In the genomic region with DNA sequence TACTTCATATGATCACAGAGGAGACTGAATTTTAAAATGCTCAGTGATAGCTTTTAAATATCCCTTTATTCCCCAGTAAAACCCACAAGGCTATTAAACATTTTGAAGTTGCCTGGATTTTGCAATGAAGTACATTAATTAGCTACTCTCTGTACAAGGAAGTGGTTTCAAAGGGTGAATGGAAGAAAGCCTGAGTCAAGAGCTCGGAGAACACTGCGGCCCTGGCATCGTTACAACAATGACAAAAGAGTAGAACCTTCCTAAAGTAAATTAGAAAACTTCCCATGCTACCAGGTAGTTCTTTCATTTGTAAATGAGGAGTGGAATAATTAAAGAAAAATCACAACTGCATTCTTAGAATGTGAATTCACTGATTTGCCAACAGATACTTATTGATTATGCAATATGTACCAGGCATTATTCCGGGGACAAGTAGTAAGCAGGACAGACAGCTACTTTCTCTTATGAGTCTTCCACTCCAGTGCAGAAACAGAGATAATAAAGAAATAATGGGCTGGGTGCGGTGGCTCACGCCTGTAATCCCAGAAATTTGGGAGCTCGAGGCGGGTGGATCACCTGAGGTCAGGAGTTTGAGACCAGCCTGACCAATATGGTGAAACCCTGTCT, we compare ENCODE assay signal across 21 cellular contexts.
A peak's percentile ranks its signal among the peaks of the same experiment; 100 is the strongest.
DNase-seq lines count a peak whose midpoint lies in the region; ATAC-seq and TF ChIP-seq lines count a peak whose summit lies in the region.
"Had no signal": no experiment of that assay in that cellular context is flagged by ENCODE, and none has a peak within 500 bp of the region (broad histone marks: within the 10 kb centered on the region; RNA-seq: fewer than 3 reads in every experiment).

No MANE protein-coding gene starts in this region.

- peak; percentile 1 for DNase-seq in DMS79 (lab: John Stamatoyannopoulos, UW)
- peak; percentile 68 to 92 for DNase-seq in NOMO-1 (lab: John Stamatoyannopoulos, UW; ENCODE audit: unreplicated experiment in 2 of 2)
- DNase-seq in breast epithelium (ENCODE audit: low spot score in 2 of 2) = peak; percentile 62 to 72
- peak; percentile 59 for DNase-seq in lung (ENCODE audit: low spot score)
- no peak for DNase-seq in islet precursor cell
- no peak for DNase-seq in activated naive CD8-positive, alpha-beta T cell treated with anti-CD3 and anti-CD28 coated beads for 36 hours
- DNase-seq in NCI-H2029 treated with DMSO at 0.1 percent for 48 hours (lab: John Stamatoyannopoulos, UW) = no peak
- no peak for DNase-seq in activated naive CD4-positive, alpha-beta T cell (lab: John Stamatoyannopoulos, UW)
- DNase-seq: activated CD4-positive, CD25-positive, alpha-beta regulatory T cell; activated CD8-positive, alpha-beta T cell treated with anti-CD3 and anti-CD28 coated beads for 36 hours; activated T-cell treated with anti-CD3 and anti-CD28 coated beads, Interleukin-2, amount 50 U/mL, for 4 hours; brain microvascular endothelial cell; CD8-positive, alpha-beta T cell; HFFc6; left colon; NCI-H1436; NCI-H526 treated with DMSO at 0.1 percent for 48 hours had no signal

- no peak overlapping the region for H3K4me3 ChIP-seq in breast epithelium
- H3K4me3 ChIP-seq in lung = no peak overlapping the region
- H3K4me3 ChIP-seq: SJSA1 had no signal

- 56 to 57% methylated on average over 8 of the region's 8 CpGs for WGBS in lung, 2 donors

- no peak for TF ChIP-seq CTCF in breast epithelium (IDR thresholded peaks at IDR 0.05)
- no peak for TF ChIP-seq CTCF in lung (IDR thresholded peaks at IDR 0.05; ENCODE audit: control extremely low read depth, extremely low read depth)

- no peak for TF ChIP-seq POLR2A in breast epithelium (IDR thresholded peaks at IDR 0.05)

- H3K27me3 Mint-ChIP-seq in activated naive CD8-positive, alpha-beta T cell treated with anti-CD3 and anti-CD28 coated beads for 36 hours = peaks cover 7% of the 10 kb centered on the region
- H3K27me3 Mint-ChIP-seq: dendritic cell treated with granulocyte-macrophage colony-stimulating factor and Interleukin-4, amounts not matched to agents 40 ng/mL and 50 ng/mL, for 4 days had no signal

- H3K36me3 ChIP-seq in breast epithelium (no peaks in the 10 kb centered on the region), lung (ENCODE audit: control insufficient read depth in 2 of 2, insufficient read depth in 2 of 2, low read length in 2 of 2) (no peaks in the 10 kb centered on the region)
- H3K36me3 ChIP-seq: brain microvascular endothelial cell, SJSA1 had no signal

- H3K4me3 Mint-ChIP-seq in activated naive CD8-positive, alpha-beta T cell treated with anti-CD3 and anti-CD28 coated beads for 36 hours = no peak overlapping the region
- H3K4me3 Mint-ChIP-seq: activated CD8-positive, alpha-beta T cell treated with anti-CD3 and anti-CD28 coated beads for 36 hours; activated T-cell treated with anti-CD3 and anti-CD28 coated beads, Interleukin-2, amount 50 U/mL, for 4 hours; CD8-positive, alpha-beta T cell; dendritic cell treated with granulocyte-macrophage colony-stimulating factor and Interleukin-4, amounts not matched to agents 40 ng/mL and 50 ng/mL, for 4 days; HFFc6; T-helper 2 cell treated with Interferon-gamma antibody and Interleukin-4, amounts not matched to agents 5 μg/mL and 100 μg/mL, for 36 hours had no signal

- H3K27ac ChIP-seq in breast epithelium = peak overlapping the region; percentile 52 to 58
- no peak overlapping the region for H3K27ac ChIP-seq in lung (ENCODE audit: low read depth in 1 of 2, low read length in 1 of 2)
- H3K27ac ChIP-seq: brain microvascular endothelial cell, SJSA1 had no signal

- H3K9me3 ChIP-seq in breast epithelium = no peaks in the 10 kb centered on the region
- peaks cover 0 to 1% of the 10 kb centered on the region in 2 donors for H3K9me3 ChIP-seq in lung (ENCODE audit: control insufficient read depth in 2 of 2, insufficient read depth in 1 of 2, low read length in 1 of 2)
- H3K9me3 ChIP-seq: SJSA1 had no signal

- intact Hi-C loops in breast epithelium (cut with DNase I; ENCODE audit: low total_unique reads) = no loop called here

- peaks cover 3% of the 10 kb centered on the region for H3K4me1 Mint-ChIP-seq in activated naive CD8-positive, alpha-beta T cell treated with anti-CD3 and anti-CD28 coated beads for 36 hours

- H3K27me3 ChIP-seq in breast epithelium (no peaks in the 10 kb centered on the region), lung (ENCODE audit: control insufficient read depth, insufficient read depth) (no peaks in the 10 kb centered on the region)
- H3K27me3 ChIP-seq: brain microvascular endothelial cell, SJSA1 had no signal

- no peak overlapping the region for H3K27ac Mint-ChIP-seq in activated naive CD8-positive, alpha-beta T cell treated with anti-CD3 and anti-CD28 coated beads for 36 hours
- H3K27ac Mint-ChIP-seq: activated CD8-positive, alpha-beta T cell treated with anti-CD3 and anti-CD28 coated beads for 36 hours; activated naive CD4-positive, alpha-beta T cell treated with anti-CD3 and anti-CD28 coated beads, Interleukin-2, amount 50 U/mL, for 72 hours; CD8-positive, alpha-beta T cell; dendritic cell treated with granulocyte-macrophage colony-stimulating factor and Interleukin-4, amounts not matched to agents 40 ng/mL and 50 ng/mL, for 4 days; HFFc6; T-helper 2 cell treated with Interferon-gamma antibody and Interleukin-4, amounts not matched to agents 5 μg/mL and 100 μg/mL, for 36 hours had no signal

- ATAC-seq in lung (ENCODE audit: insufficient read depth, low FRiP score) = peak; percentile 74
- ATAC-seq: activated CD8-positive, alpha-beta T cell treated with anti-CD3 and anti-CD28 coated beads for 36 hours; activated naive CD4-positive, alpha-beta T cell treated with anti-CD3 and anti-CD28 coated beads, Interleukin-2, amount 50 U/mL, for 72 hours; activated T-cell treated with anti-CD3 and anti-CD28 coated beads, Interleukin-2, amount 50 U/mL, for 4 hours; CD8-positive, alpha-beta T cell; left colon had no signal

- H3K9me3 Mint-ChIP-seq in activated naive CD8-positive, alpha-beta T cell treated with anti-CD3 and anti-CD28 coated beads for 36 hours = no peaks in the 10 kb centered on the region
- H3K9me3 Mint-ChIP-seq: activated CD8-positive, alpha-beta T cell treated with anti-CD3 and anti-CD28 coated beads for 36 hours; activated naive CD4-positive, alpha-beta T cell treated with anti-CD3 and anti-CD28 coated beads, Interleukin-2, amount 50 U/mL, for 72 hours; activated T-cell treated with anti-CD3 and anti-CD28 coated beads, Interleukin-2, amount 50 U/mL, for 4 hours; CD8-positive, alpha-beta T cell; HFFc6; T-helper 2 cell treated with Interferon-gamma antibody and Interleukin-4, amounts not matched to agents 5 μg/mL and 100 μg/mL, for 36 hours had no signal

- H3K4me1 ChIP-seq in breast epithelium = no peaks in the 10 kb centered on the region
- no peaks in the 10 kb centered on the region for H3K4me1 ChIP-seq in lung (ENCODE audit: control insufficient read depth in 2 of 2, insufficient read depth in 2 of 2, low read length in 2 of 2)
- H3K4me1 ChIP-seq: SJSA1 had no signal

- H3K36me3 Mint-ChIP-seq in activated naive CD8-positive, alpha-beta T cell treated with anti-CD3 and anti-CD28 coated beads for 36 hours = no peaks in the 10 kb centered on the region
- H3K36me3 Mint-ChIP-seq: activated naive CD4-positive, alpha-beta T cell treated with anti-CD3 and anti-CD28 coated beads, Interleukin-2, amount 50 U/mL, for 72 hours; CD8-positive, alpha-beta T cell had no signal

Comparison
In these comparisons a context has a peak if more than half of its experiments do, and no peak if none do; other contexts are left out.
1. DNase-seq: peak in DMS79 (single experiment), NOMO-1 (2 of 2), breast epithelium (2 of 2) and lung (single experiment); none in islet precursor cell (single experiment), activated naive CD8-positive, alpha-beta T cell treated with anti-CD3 and anti-CD28 coated beads for 36 hours (single experiment), NCI-H2029 treated with DMSO at 0.1 percent for 48 hours (single experiment) and activated naive CD4-positive, alpha-beta T cell (0 of 4).
2. H3K27ac ChIP-seq: peak in breast epithelium (2 of 2); none in lung (0 of 2).